Comparison of ENCODE assay signal across 9 cellular contexts in genomic region chr22:50304528-50305392, GRCh38. TPM values are rescaled to one million over a fixed set of nuclear protein-coding genes. Genes with fewer than 3 reads are reported as not detected.
DNase-seq lines count a peak whose midpoint lies in the region; ATAC-seq and TF ChIP-seq lines count a peak whose summit lies in the region.
"Had no signal": no experiment of that assay in that cellular context is flagged by ENCODE, and none has a peak within 500 bp of the region (broad histone marks: within the 10 kb centered on the region; RNA-seq: fewer than 3 reads in every experiment).

No MANE protein-coding gene starts in this region.

- H3K79me1 ChIP-seq in mesenchymal stem cell (replicated peaks; ENCODE audit: low read length, poor library complexity, severe bottlenecking) = no peaks in the 10 kb centered on the region

- CTCF ChIA-PET in MCF 10A (lab: Yijun Ruan, JAX) = interaction anchor here (0.6 to 3.9 kb wide), 14 partner anchors 10 to 315 kb away, joined by 3 to 15 read pairs (median 5); partner anchors contain the start of gene HDAC10

- H3K18ac ChIP-seq in mesenchymal stem cell (ENCODE audit: low read depth in 1 of 2, low read length in 2 of 2) = peak overlapping the region; percentile 78 to 98

- H2BK5ac ChIP-seq in mesenchymal stem cell (ENCODE audit: low read depth, low read length, poor library complexity, severe bottlenecking) = peak overlapping the region; percentile 93

- H2BK12ac ChIP-seq in mesenchymal stem cell (ENCODE audit: low read length in 2 of 2) = peak overlapping the region; percentile 97 to 98

- H3K14ac ChIP-seq in mesenchymal stem cell (ENCODE audit: low read length in 2 of 2) = peak overlapping the region in 1 of 2 experiments; percentile 97

- H3K27me3 Mint-ChIP-seq in MCF 10A (ENCODE audit: insufficient read depth, unreplicated experiment) = no peaks in the 10 kb centered on the region

- no peaks in the 10 kb centered on the region for H3K9me3 Mint-ChIP-seq in MCF 10A (ENCODE audit: unreplicated experiment)
- H3K9me3 Mint-ChIP-seq: stimulated activated naive CD8-positive, alpha-beta T cell treated with anti-CD3 and anti-CD28 coated beads, Interleukin-15, Interleukin-2, amounts not matched to agents 100 ng/mL and 50 ng/mL, for 24 hours had no signal

- ATAC-seq in HG03521 (IDR thresholded peaks at IDR 0.05; ENCODE audit: unreplicated experiment) = no peak

- WGBS in mesenchymal stem cell = 72% methylated on average over 18 of the region's 22 CpGs

- DNase-seq in A172 (ENCODE audit: low spot score) = peak; percentile 48
- peak; percentile 47 to 52 for DNase-seq in Kasumi-1 (lab: John Stamatoyannopoulos, UW)
- peak; percentile 72 for DNase-seq in MCF 10A (ENCODE audit: unreplicated experiment)
- DNase-seq in mesenchymal stem cell = no peak
- no peak for DNase-seq in NCI-H1105 (lab: John Stamatoyannopoulos, UW)
- no peak for DNase-seq in mucosa of gallbladder (ENCODE audit: low spot score)
- no peak for DNase-seq in NCI-H2029 (lab: John Stamatoyannopoulos, UW)

- no peak overlapping the region for H2AFZ ChIP-seq in mesenchymal stem cell (ENCODE audit: low read depth, low read length)

- peak overlapping the region; percentile 88 for H4K8ac ChIP-seq in mesenchymal stem cell (ENCODE audit: low read length)

- peak overlapping the region; percentile 96 for H2BK120ac ChIP-seq in mesenchymal stem cell (ENCODE audit: low read depth, low read length)

- intact Hi-C loops in MCF 10A (cut with micrococcal nuclease) = loop anchor here (1.0 kb wide), 1 partner anchor 22 kb away; no protein-coding TSS in a partner anchor

- POLR2A ChIA-PET in MCF 10A (lab: Yijun Ruan, JAX) = interaction anchor here (0.9 to 6.6 kb wide), 12 partner anchors 12 to 278 kb away, joined by 3 to 73 read pairs (median 9); partner anchors contain the start of genes CHKB, DENND6B, HDAC10 and MAPK12

- peak overlapping the region; percentile 87 for H3K27ac Mint-ChIP-seq in MCF 10A (ENCODE audit: low read depth, unreplicated experiment)
- H3K27ac Mint-ChIP-seq: stimulated activated naive CD8-positive, alpha-beta T cell treated with anti-CD3 and anti-CD28 coated beads, Interleukin-15, Interleukin-2, amounts not matched to agents 100 ng/mL and 50 ng/mL, for 24 hours had no signal

- H3K4me1 Mint-ChIP-seq in MCF 10A (ENCODE audit: insufficient read depth, unreplicated experiment) = peaks cover 33% of the 10 kb centered on the region

- peak overlapping the region; percentile 96 for H2AK5ac ChIP-seq in mesenchymal stem cell (ENCODE audit: low read length, severe bottlenecking)

- no peaks in the 10 kb centered on the region for H3K27me3 ChIP-seq in mesenchymal stem cell (ENCODE audit: control insufficient read depth in 1 of 2, insufficient read depth in 1 of 2, low read length in 2 of 2)

- H4K91ac ChIP-seq in mesenchymal stem cell (ENCODE audit: low read length) = peak overlapping the region; percentile 98

- TF ChIP-seq CTCF in MCF 10A (IDR thresholded peaks at IDR 0.05; ENCODE audit: unreplicated experiment) = no peak

- H2BK15ac ChIP-seq in mesenchymal stem cell (ENCODE audit: low read depth, poor library complexity, severe bottlenecking) = peak overlapping the region; percentile 98

- peak overlapping the region in 1 of 2 experiments; percentile 56 for H3K23ac ChIP-seq in mesenchymal stem cell (ENCODE audit: low read length in 2 of 2)

- H3K36me3 ChIP-seq in mesenchymal stem cell (ENCODE audit: control insufficient read depth in 1 of 2, insufficient read depth in 2 of 2, low read depth in 1 of 2, low read length in 2 of 2) = peaks cover 8 to 53% of the 10 kb centered on the region in 2 experiments

- H3K27ac ChIP-seq in mesenchymal stem cell (ENCODE audit: low read length, poor library complexity, severe bottlenecking) = peak overlapping the region; percentile 92

- peaks cover 75% of the 10 kb centered on the region for H3K4me1 ChIP-seq in mesenchymal stem cell (ENCODE audit: control insufficient read depth, insufficient read depth, low read depth, low read length)

- peak overlapping the region; percentile 97 for H3K9ac ChIP-seq in mesenchymal stem cell (ENCODE audit: low read length)

- peak overlapping the region in 1 of 2 experiments; percentile 89 for H3K4me3 ChIP-seq in mesenchymal stem cell (ENCODE audit: insufficient read depth in 1 of 2, low read depth in 1 of 2, low read length in 2 of 2)

- H3K36me3 Mint-ChIP-seq in MCF 10A (ENCODE audit: insufficient read depth, unreplicated experiment) = peaks cover 40% of the 10 kb centered on the region

- H3K4me3 Mint-ChIP-seq in MCF 10A (ENCODE audit: unreplicated experiment) = peak overlapping the region; percentile 81
- H3K4me3 Mint-ChIP-seq: stimulated activated naive CD8-positive, alpha-beta T cell treated with anti-CD3 and anti-CD28 coated beads, Interleukin-15, Interleukin-2, amounts not matched to agents 100 ng/mL and 50 ng/mL, for 24 hours had no signal

- peak overlapping the region; percentile 68 to 75 for H3K4ac ChIP-seq in mesenchymal stem cell (ENCODE audit: low read depth in 1 of 2, low read length in 2 of 2)

- H3K9me3 ChIP-seq in mesenchymal stem cell (ENCODE audit: control insufficient read depth, low read length) = no peaks in the 10 kb centered on the region

- peak overlapping the region; percentile 56 for H3K4me2 ChIP-seq in mesenchymal stem cell (ENCODE audit: low read length, poor library complexity, severe bottlenecking)

- BruUV-seq in MCF 10A (replicated peaks; lab: Mats Ljungman, UMichigan) = no TSS peak

RNA-seq across cellular contexts. Expression of gene PLXNB2, which starts 2.7 kb away (rescaled TPM):
- 64.9 and 65.0 TPM in 2 replicates for total RNA-seq in A172 (2014; rRNA removed; shearing (Covaris generic))
- total RNA-seq in MCF 10A (2022) (199 and 200 TPM in 2 replicates), mucosa of gallbladder (1,246 TPM)
- polyA plus RNA-seq in mesenchymal stem cell (2013, experiment 1 of 2) = 242 TPM
- polyA plus RNA-seq in mesenchymal stem cell (2013, experiment 2 of 2) = 231 TPM

RNA-seq across cellular contexts. Expression of gene DENND6B, which starts 22.1 kb away (rescaled TPM):
- 1.2 and 2.9 TPM in 2 replicates for total RNA-seq in A172 (2014; rRNA removed; shearing (Covaris generic))
- total RNA-seq in MCF 10A (2022) (4.0 and 5.5 TPM in 2 replicates), mucosa of gallbladder (24.9 TPM)
- 4.2 TPM for polyA plus RNA-seq in mesenchymal stem cell (2013, experiment 1 of 2)
- polyA plus RNA-seq in mesenchymal stem cell (2013, experiment 2 of 2) = 3.7 TPM

RNA-seq across cellular contexts. Expression of gene MAPK11, which starts 34.6 kb away (rescaled TPM):
- total RNA-seq in A172 (2014; rRNA removed; shearing (Covaris generic)) = 13.4 and 15.4 TPM in 2 replicates
- total RNA-seq in MCF 10A (2022) = 10.4 and 11.9 TPM in 2 replicates
- 5.5 TPM for polyA plus RNA-seq in mesenchymal stem cell (2013, experiment 1 of 2)
- 5.0 TPM for polyA plus RNA-seq in mesenchymal stem cell (2013, experiment 2 of 2)
- total RNA-seq in mucosa of gallbladder = 16.7 TPM

RNA-seq across cellular contexts. Expression of gene PPP6R2, which starts 38.4 kb away (rescaled TPM):
- total RNA-seq in A172 (2014; rRNA removed; shearing (Covaris generic)) = 28.0 and 36.6 TPM in 2 replicates
- 28.4 and 30.1 TPM in 2 replicates for total RNA-seq in MCF 10A (2022)
- polyA plus RNA-seq in mesenchymal stem cell (2013, experiment 1 of 2) = 23.0 TPM
- 22.9 TPM for polyA plus RNA-seq in mesenchymal stem cell (2013, experiment 2 of 2)
- 75.5 TPM for total RNA-seq in mucosa of gallbladder

RNA-seq across cellular contexts. Expression of gene MAPK12, which starts 43.3 kb away (rescaled TPM):
- total RNA-seq in A172 (2014; rRNA removed; shearing (Covaris generic)) = 31.4 and 32.2 TPM in 2 replicates
- total RNA-seq in MCF 10A (2022) = 24.9 and 25.0 TPM in 2 replicates
- 34.8 TPM for polyA plus RNA-seq in mesenchymal stem cell (2013, experiment 1 of 2)
- 35.2 TPM for polyA plus RNA-seq in mesenchymal stem cell (2013, experiment 2 of 2)
- 23.2 TPM for total RNA-seq in mucosa of gallbladder

Comparison
In these comparisons a context has a peak if more than half of its experiments do, and no peak if none do; other contexts are left out.
1. DNase-seq: peak in A172 (single experiment), Kasumi-1 (2 of 2) and MCF 10A (single experiment); none in mesenchymal stem cell (single experiment), NCI-H1105 (single experiment), mucosa of gallbladder (single experiment) and NCI-H2029 (single experiment).